ENCODE assay signal across 29 cellular contexts in the genomic region with DNA sequence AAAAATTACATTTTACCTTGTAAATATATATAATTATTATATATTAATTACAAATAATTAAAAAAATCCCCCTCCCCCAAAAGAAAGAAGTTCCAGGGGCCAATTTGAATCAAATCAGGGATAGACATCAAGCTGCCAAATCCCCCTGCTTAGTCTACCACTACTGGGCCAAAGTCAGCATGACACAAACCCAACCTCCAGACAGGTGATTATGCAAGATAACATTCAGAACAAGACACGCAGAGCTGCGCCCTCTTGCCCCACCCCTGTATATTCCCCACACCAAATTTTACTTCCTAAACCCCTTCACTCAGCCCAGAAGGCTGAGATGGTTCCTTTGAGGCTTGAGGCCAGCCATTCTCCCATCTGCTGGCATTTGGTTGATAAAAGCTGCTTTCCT.
"Had no signal": no experiment of that assay in that cellular context is flagged by ENCODE, and none has a peak within 500 bp of the region (broad histone marks: within the 10 kb centered on the region; RNA-seq: fewer than 3 reads in every experiment).

No MANE protein-coding gene starts in this region.

- H3K4me3 ChIP-seq: neural progenitor cell, ovary, psoas muscle, right lobe of liver, sigmoid colon, suprapubic skin, testis, tibial artery, transverse colon, upper lobe of right lung, uterus had no signal

- H3K9me3 ChIP-seq: ovary, psoas muscle, right lobe of liver, sigmoid colon, testis, tibial artery, transverse colon, uterus had no signal

- H2AFZ ChIP-seq: neural progenitor cell, parathyroid adenoma had no signal

- H3K79me2 ChIP-seq: parathyroid adenoma had no signal

- H3K4me3 Mint-ChIP-seq: natural killer cell; nephron; neural progenitor cell; stimulated activated memory B cell treated with anti-CD40 and anti-IgM and Interleukin-4, amounts not matched to agents 10 μg/mL and 1 μg/mL and 100 μg/mL, for 72 hours; stimulated activated naive CD8-positive, alpha-beta T cell treated with anti-CD3 and anti-CD28 coated beads, Interleukin-15, amount 100 ng/mL, for 72 hours; type B pancreatic cell had no signal

- H3K4me1 Mint-ChIP-seq: natural killer cell; nephron; neural progenitor cell; stimulated activated memory B cell treated with anti-CD40 and anti-IgM and Interleukin-4, amounts not matched to agents 10 μg/mL and 1 μg/mL and 100 μg/mL, for 72 hours; stimulated activated naive CD8-positive, alpha-beta T cell treated with anti-CD3 and anti-CD28 coated beads, Interleukin-15, amount 100 ng/mL, for 72 hours had no signal

- H3K4me2 ChIP-seq: neural progenitor cell had no signal

- H3K27me3 ChIP-seq: neural progenitor cell, ovary, right lobe of liver, sigmoid colon, suprapubic skin, testis, tibial artery, transverse colon, upper lobe of right lung, uterus had no signal

- H3K27ac ChIP-seq: neural progenitor cell, ovary, parathyroid adenoma, psoas muscle, right lobe of liver, sigmoid colon, suprapubic skin, testis, tibial artery, transverse colon, upper lobe of right lung, uterus had no signal

- ATAC-seq: natural killer cell; psoas muscle; right cardiac atrium; right lobe of liver; stimulated activated memory B cell treated with anti-CD40 and anti-IgM and Interleukin-4, amounts not matched to agents 10 μg/mL and 1 μg/mL and 100 μg/mL, for 72 hours; stimulated activated naive CD8-positive, alpha-beta T cell treated with anti-CD3 and anti-CD28 coated beads, Interleukin-15, amount 100 ng/mL, for 72 hours; stimulated activated naive CD8-positive, alpha-beta T cell treated with anti-CD3 and anti-CD28 coated beads, Interleukin-15, Interleukin-2, amounts not matched to agents 100 U/mL and 50 U/mL, for 24 hours; upper lobe of right lung had no signal

- H3K9me3 Mint-ChIP-seq: nephron, type B pancreatic cell had no signal

- H3K9ac ChIP-seq: neural progenitor cell, parathyroid adenoma had no signal

- H3K4me1 ChIP-seq: neural progenitor cell, parathyroid adenoma, psoas muscle, right lobe of liver, sigmoid colon, suprapubic skin, testis, tibial artery, transverse colon, upper lobe of right lung, uterus had no signal

- FAIRE-seq: small intestine had no signal

- H3K36me3 ChIP-seq: neural progenitor cell, ovary, right lobe of liver, sigmoid colon, suprapubic skin, tibial artery, transverse colon, upper lobe of right lung, uterus had no signal

- DNase-seq: natural killer cell; occipital lobe; ovary; posterior cingulate gyrus; psoas muscle; right cardiac atrium; right lobe of liver; sigmoid colon; small intestine; stimulated activated CD4-positive, alpha-beta T cell treated with anti-CD3 and anti-CD28 coated beads, Interleukin-15, amount 100 ng/mL, for 24 hours; stimulated activated CD4-positive, alpha-beta T cell treated with anti-CD3 and anti-CD28 coated beads, Interleukin-4, amount 100 ng/mL, for 1 hour; stimulated activated CD4-positive, alpha-beta T cell treated with anti-CD3 and anti-CD28 coated beads, Interleukin-4, amount 100 ng/mL, for 4 hours; stimulated activated CD8-positive, alpha-beta memory T cell treated with anti-CD3 and anti-CD28 coated beads, Interleukin-4, amount 100 ng/mL, for 48 hours; stimulated activated naive CD4-positive, alpha-beta T cell; stimulated activated naive CD8-positive, alpha-beta T cell treated with anti-CD3 and anti-CD28 coated beads, Interleukin-15, amount 100 ng/mL, for 72 hours; stimulated activated naive CD8-positive, alpha-beta T cell treated with anti-CD3 and anti-CD28 coated beads, Interleukin-15, Interleukin-2, amounts not matched to agents 100 U/mL and 50 U/mL, for 24 hours; substantia nigra; testis; tibial artery; transverse colon; upper lobe of right lung; uterus had no signal

- H3K27ac Mint-ChIP-seq: natural killer cell; nephron; neural progenitor cell; progenitor cell of endocrine pancreas; stimulated activated memory B cell treated with anti-CD40 and anti-IgM and Interleukin-4, amounts not matched to agents 10 μg/mL and 1 μg/mL and 100 μg/mL, for 72 hours; stimulated activated naive CD8-positive, alpha-beta T cell treated with anti-CD3 and anti-CD28 coated beads, Interleukin-15, amount 100 ng/mL, for 72 hours; type B pancreatic cell had no signal

- H3K36me3 Mint-ChIP-seq: neural progenitor cell; stimulated activated memory B cell treated with anti-CD40 and anti-IgM and Interleukin-4, amounts not matched to agents 10 μg/mL and 1 μg/mL and 100 μg/mL, for 72 hours; type B pancreatic cell had no signal

- H3K27me3 Mint-ChIP-seq: progenitor cell of endocrine pancreas; stimulated activated memory B cell treated with anti-CD40 and anti-IgM and Interleukin-4, amounts not matched to agents 10 μg/mL and 1 μg/mL and 100 μg/mL, for 72 hours; stimulated activated naive CD8-positive, alpha-beta T cell treated with anti-CD3 and anti-CD28 coated beads, Interleukin-15, amount 100 ng/mL, for 72 hours; type B pancreatic cell had no signal
